Comparison of ENCODE assay signal across 17 cellular contexts in genomic region chr7:85068796-85069195, GRCh38.
A peak's percentile ranks its signal among the peaks of the same experiment; 100 is the strongest.
DNase-seq lines count a peak whose midpoint lies in the region; ATAC-seq and TF ChIP-seq lines count a peak whose summit lies in the region.
"Had no signal": no experiment of that assay in that cellular context is flagged by ENCODE, and none has a peak within 500 bp of the region (broad histone marks: within the 10 kb centered on the region; RNA-seq: fewer than 3 reads in every experiment).

No MANE protein-coding gene starts in this region.

- H3K27me3 ChIP-seq in testis, result no peaks in the 10 kb centered on the region
- H3K27me3 ChIP-seq: suprapubic skin had no signal

- ATAC-seq in HG02678 (IDR thresholded peaks at IDR 0.05; ENCODE audit: unreplicated experiment), result no peak
- ATAC-seq: psoas muscle, T-cell had no signal

- H3K27ac ChIP-seq in RWPE1 (no peak overlapping the region), testis (no peak overlapping the region)
- H3K27ac ChIP-seq: psoas muscle, suprapubic skin had no signal

- H3K36me3 ChIP-seq in testis (ENCODE audit: low read depth, missing control alignments), result no peaks in the 10 kb centered on the region
- H3K36me3 ChIP-seq: suprapubic skin had no signal

- H3K4me1 ChIP-seq in testis, result peaks cover 7% of the 10 kb centered on the region
- H3K4me1 ChIP-seq: psoas muscle had no signal

- POLR2A ChIA-PET in RWPE1 (lab: Yijun Ruan, JAX; ENCODE audit: low non-redundant PET), result no interaction called here

- intact Hi-C loops in testis (cut with DNase I; ENCODE audit: low total_unique reads), result no loop called here

- no peak for TF ChIP-seq CTCF in RWPE1 (conservative IDR thresholded peaks at IDR 0.05; ENCODE audit: low read depth)
- no peak for TF ChIP-seq CTCF in testis (IDR thresholded peaks at IDR 0.05)

- CTCF ChIA-PET in RWPE1 (lab: Yijun Ruan, JAX), result no interaction called here

- DNase-seq in H4 (ENCODE audit: low spot score) (peak; percentile 65), RWPE1 (ENCODE audit: low spot score) (peak; percentile 13), fibroblast of peridontal ligament (ENCODE audit: extremely low read depth) (peak; percentile 98), skeletal muscle cell (ENCODE audit: low read depth) (peak; percentile 88), NCI-H774 (lab: John Stamatoyannopoulos, UW) (no peak), CD1c-positive myeloid dendritic cell (ENCODE audit: extremely low spot score) (no peak), testis (no peak)
- DNase-seq: activated CD4-positive, alpha-beta T cell treated with anti-CD3 and anti-CD28 coated beads, Interleukin-2, amount 10 ng/mL, durations not matched to agents 7 days and 5 days; activated effector memory CD4-positive, alpha-beta T cell treated with anti-CD3 and anti-CD28 coated beads, Interleukin-2, amount 50 U/mL, for 16 hours; DMS 273 treated with DMSO at 0.1 percent for 48 hours; NCI-H1092 treated with DMSO at 0.1 percent for 48 hours; NCI-H748 treated with DMSO at 0.1 percent for 48 hours; psoas muscle; T-cell had no signal

- 59 to 63% methylated on average over 1 of the region's 1 CpG for WGBS in testis, 2 donors

- no peak for TF ChIP-seq POLR2A in testis (IDR thresholded peaks at IDR 0.05)

- H3K9me3 ChIP-seq in testis, result no peaks in the 10 kb centered on the region
- H3K9me3 ChIP-seq: psoas muscle, suprapubic skin had no signal

- H3K4me3 ChIP-seq in skeletal muscle cell (ENCODE audit: low read depth, low read length) (no peak overlapping the region), testis (no peak overlapping the region)
- H3K4me3 ChIP-seq: lung, psoas muscle, suprapubic skin had no signal

Comparison
In these comparisons a context has a peak if more than half of its experiments do, and no peak if none do; other contexts are left out.
1. DNase-seq: peak in H4 (single experiment), RWPE1 (single experiment), fibroblast of peridontal ligament (single experiment) and skeletal muscle cell (single experiment); none in NCI-H774 (single experiment), CD1c-positive myeloid dendritic cell (single experiment) and testis (single experiment).